ENCODE assay signal across 19 cellular contexts in genomic region chr3:190865828-190866227, GRCh38. TPM values are rescaled to one million over a fixed set of nuclear protein-coding genes. Genes with fewer than 3 reads are reported as not detected.
DNase-seq lines count a peak whose midpoint lies in the region; ATAC-seq, FAIRE-seq and TF ChIP-seq lines count a peak whose summit lies in the region.
"Had no signal": no experiment of that assay in that cellular context is flagged by ENCODE, and none has a peak within 500 bp of the region (broad histone marks: within the 10 kb centered on the region; RNA-seq: fewer than 3 reads in every experiment).

No MANE protein-coding gene starts in this region.

- no peaks in the 10 kb centered on the region for H3K27me3 ChIP-seq in prostate gland (replicated peaks; ENCODE audit: insufficient read depth)
- H3K27me3 ChIP-seq: suprapubic skin had no signal

- TF ChIP-seq CTCF in LNCAP (IDR thresholded peaks at IDR 0.05) (peak; percentile 14; the same call in 1 of the 2 replicates), epithelial cell of esophagus (IDR thresholded peaks at IDR 0.05; ENCODE audit: insufficient read depth, low read depth, low read length, missing control alignments) (peak; percentile 23), prostate gland (IDR thresholded peaks at IDR 0.05) (no peak)

- no peak for ATAC-seq in GM21526 (IDR thresholded peaks at IDR 0.05; ENCODE audit: low FRiP score, unreplicated experiment)
- ATAC-seq: heart left ventricle had no signal

- no peak for TF ChIP-seq POLR2A in prostate gland (IDR thresholded peaks at IDR 0.05)

- no peak for FAIRE-seq in urothelium cell line (lab: Jason Lieb, UNC)

- H3K4me3 ChIP-seq in epithelial cell of esophagus (ENCODE audit: low read length), result no peak overlapping the region
- no peak overlapping the region for H3K4me3 ChIP-seq in prostate gland
- H3K4me3 ChIP-seq: heart left ventricle, suprapubic skin had no signal

- no peaks in the 10 kb centered on the region for H3K36me3 ChIP-seq in prostate gland
- H3K36me3 ChIP-seq: heart left ventricle, neutrophil, suprapubic skin had no signal

- intact Hi-C loops in prostate gland (cut with DNase I), result no loop called here

- H3K27ac ChIP-seq in prostate gland, result no peak overlapping the region
- H3K27ac ChIP-seq: neutrophil, suprapubic skin had no signal

- no peaks in the 10 kb centered on the region for H3K4me1 ChIP-seq in prostate gland (replicated peaks)

- H3K9me3 ChIP-seq in prostate gland, result no peaks in the 10 kb centered on the region
- H3K9me3 ChIP-seq: heart left ventricle, neutrophil, suprapubic skin had no signal

- WGBS in prostate gland, result 59% methylated on average over 7 of the region's 7 CpGs

- DNase-seq in NCI-H82 (lab: John Stamatoyannopoulos, UW) (peak; percentile 30), NCI-H82 treated with DMSO at 0.1 percent for 48 hours (lab: John Stamatoyannopoulos, UW; ENCODE audit: unreplicated experiment) (no peak), epithelial cell of esophagus (ENCODE audit: low read depth) (peak; percentile 56), urothelium cell line (ENCODE audit: low spot score) (peak; percentile 25), prostate gland (ENCODE audit: low spot score) (no peak), putamen (ENCODE audit: low spot score) (no peak)
- DNase-seq: activated CD4-positive, alpha-beta T cell treated with anti-CD3 and anti-CD28 coated beads for 1 hour; activated naive CD8-positive, alpha-beta T cell treated with anti-CD3 and anti-CD28 coated beads for 36 hours; DMS79 treated with DMSO at 0.1 percent for 48 hours; erythroblast; GOT3; heart left ventricle; NCI-H1092; stimulated activated CD4-positive, alpha-beta T cell treated with anti-CD3 and anti-CD28 coated beads, Interleukin-12 subunit alpha, Interleukin-12 subunit beta, amount 100 ng/mL, for 4 hours had no signal

RNA-seq across cellular contexts. Expression of gene GMNC, which starts 3.3 kb away (rescaled TPM):
- total RNA-seq in prostate gland, result 1 to 10 TPM; 1.1 to 1.9 TPM
- total RNA-seq: activated naive CD8-positive, alpha-beta T cell treated with anti-CD3 and anti-CD28 coated beads for 36 hours; lower leg skin had no signal

Comparison
In these comparisons a context has a peak if more than half of its experiments do, and no peak if none do; other contexts are left out.
1. DNase-seq: peak in NCI-H82 (single experiment), epithelial cell of esophagus (single experiment) and urothelium cell line (single experiment); none in NCI-H82 treated with DMSO at 0.1 percent for 48 hours (single experiment), prostate gland (single experiment) and putamen (single experiment).
2. CTCF ChIP-seq: peak in LNCAP (single experiment) and epithelial cell of esophagus (single experiment); none in prostate gland (0 of 4).